ENCODE assay signal across 1 cellular context in genomic region chr7:107934991-107935770, GRCh38.
TF ChIP-seq lines count a peak whose summit lies in the region.

No MANE protein-coding gene starts in this region.

TF ChIP-seq in K562, 482 proteins besides CTCF, POLR2A, EP300 and RAD21:
- TF ChIP-seq POLR2AphosphoS2 (IDR thresholded peaks at IDR 0.05; ENCODE audit: low read length) (peak; percentile 73; the same call in 1 of the 2 replicates), ZNF146 (CRISPR knock-in tag; IDR thresholded peaks at IDR 0.05; ENCODE audit: unreplicated experiment) (no peak)
TF ChIP-seq in K562: peak in this region for 1.
